In genomic region chr3:94272030-94272429, GRCh38 we compare ENCODE assay signal across 25 cellular contexts.
"Had no signal": no experiment of that assay in that cellular context is flagged by ENCODE, and none has a peak within 500 bp of the region (broad histone marks: within the 10 kb centered on the region; RNA-seq: fewer than 3 reads in every experiment).

No MANE protein-coding gene starts in this region.

- H2AFZ ChIP-seq: parathyroid adenoma had no signal

- H3K9me3 ChIP-seq: esophagus squamous epithelium, neutrophil, right atrium auricular region, spleen, testis, tibial artery had no signal

- H3K27ac Mint-ChIP-seq: effector memory CD8-positive, alpha-beta T cell; immature natural killer cell; natural killer cell; progenitor cell of endocrine pancreas; stimulated activated memory B cell treated with anti-CD40 and anti-IgM and Interleukin-4, amounts not matched to agents 10 μg/mL and 1 μg/mL and 100 μg/mL, for 72 hours; type B pancreatic cell had no signal

- H3K36me3 Mint-ChIP-seq: immature natural killer cell; natural killer cell; stimulated activated memory B cell treated with anti-CD40 and anti-IgM and Interleukin-4, amounts not matched to agents 10 μg/mL and 1 μg/mL and 100 μg/mL, for 72 hours; type B pancreatic cell had no signal

- H3K9me3 Mint-ChIP-seq: type B pancreatic cell had no signal

- H3K27ac ChIP-seq: esophagus squamous epithelium, neutrophil, parathyroid adenoma, right atrium auricular region, spleen, testis, tibial artery had no signal

- H3K4me1 ChIP-seq: esophagus squamous epithelium, parathyroid adenoma, right atrium auricular region, spleen, testis, tibial artery had no signal

- ATAC-seq: effector memory CD8-positive, alpha-beta T cell; left ventricle myocardium superior; natural killer cell; sciatic nerve; stimulated activated memory B cell treated with anti-CD40 and anti-IgM and Interleukin-4, amounts not matched to agents 10 μg/mL and 1 μg/mL and 100 μg/mL, for 72 hours; stimulated activated naive CD8-positive, alpha-beta T cell treated with anti-CD3 and anti-CD28 coated beads, Interleukin-15, Interleukin-2, amounts not matched to agents 100 U/mL and 50 U/mL, for 24 hours had no signal

- H3K36me3 ChIP-seq: esophagus squamous epithelium, neutrophil, right atrium auricular region, spleen, tibial artery had no signal

- H3K4me3 Mint-ChIP-seq: effector memory CD8-positive, alpha-beta T cell; immature natural killer cell; natural killer cell; stimulated activated memory B cell treated with anti-CD40 and anti-IgM and Interleukin-4, amounts not matched to agents 10 μg/mL and 1 μg/mL and 100 μg/mL, for 72 hours; type B pancreatic cell had no signal

- DNase-seq: cortex of kidney; effector memory CD8-positive, alpha-beta T cell; erythroblast; esophagus squamous epithelium; hypothalamus; immature natural killer cell; islet precursor cell; kidney glomerular epithelial cell; left ventricle myocardium superior; mesendoderm; midbrain; natural killer cell; spleen; stimulated activated CD4-positive, alpha-beta T cell treated with anti-CD3 and anti-CD28 coated beads, Interleukin-4, amount 100 ng/mL, for 4 hours; stimulated activated naive CD8-positive, alpha-beta T cell treated with anti-CD3 and anti-CD28 coated beads, Interleukin-15, Interleukin-2, amounts not matched to agents 100 U/mL and 50 U/mL, for 24 hours; substantia nigra; testis; tibial artery had no signal

- H3K9ac ChIP-seq: parathyroid adenoma had no signal

- H3K4me3 ChIP-seq: esophagus squamous epithelium, right atrium auricular region, spleen, testis, tibial artery had no signal

- H3K27me3 ChIP-seq: esophagus squamous epithelium, neutrophil, right atrium auricular region, spleen, testis, tibial artery had no signal

- H3K27me3 Mint-ChIP-seq: effector memory CD8-positive, alpha-beta T cell; progenitor cell of endocrine pancreas; stimulated activated memory B cell treated with anti-CD40 and anti-IgM and Interleukin-4, amounts not matched to agents 10 μg/mL and 1 μg/mL and 100 μg/mL, for 72 hours; type B pancreatic cell had no signal

- H3K79me2 ChIP-seq: parathyroid adenoma had no signal

- H3K4me1 Mint-ChIP-seq: immature natural killer cell; natural killer cell; stimulated activated memory B cell treated with anti-CD40 and anti-IgM and Interleukin-4, amounts not matched to agents 10 μg/mL and 1 μg/mL and 100 μg/mL, for 72 hours had no signal
